Comparison of ENCODE assay signal across 1 cellular context in the genomic region with DNA sequence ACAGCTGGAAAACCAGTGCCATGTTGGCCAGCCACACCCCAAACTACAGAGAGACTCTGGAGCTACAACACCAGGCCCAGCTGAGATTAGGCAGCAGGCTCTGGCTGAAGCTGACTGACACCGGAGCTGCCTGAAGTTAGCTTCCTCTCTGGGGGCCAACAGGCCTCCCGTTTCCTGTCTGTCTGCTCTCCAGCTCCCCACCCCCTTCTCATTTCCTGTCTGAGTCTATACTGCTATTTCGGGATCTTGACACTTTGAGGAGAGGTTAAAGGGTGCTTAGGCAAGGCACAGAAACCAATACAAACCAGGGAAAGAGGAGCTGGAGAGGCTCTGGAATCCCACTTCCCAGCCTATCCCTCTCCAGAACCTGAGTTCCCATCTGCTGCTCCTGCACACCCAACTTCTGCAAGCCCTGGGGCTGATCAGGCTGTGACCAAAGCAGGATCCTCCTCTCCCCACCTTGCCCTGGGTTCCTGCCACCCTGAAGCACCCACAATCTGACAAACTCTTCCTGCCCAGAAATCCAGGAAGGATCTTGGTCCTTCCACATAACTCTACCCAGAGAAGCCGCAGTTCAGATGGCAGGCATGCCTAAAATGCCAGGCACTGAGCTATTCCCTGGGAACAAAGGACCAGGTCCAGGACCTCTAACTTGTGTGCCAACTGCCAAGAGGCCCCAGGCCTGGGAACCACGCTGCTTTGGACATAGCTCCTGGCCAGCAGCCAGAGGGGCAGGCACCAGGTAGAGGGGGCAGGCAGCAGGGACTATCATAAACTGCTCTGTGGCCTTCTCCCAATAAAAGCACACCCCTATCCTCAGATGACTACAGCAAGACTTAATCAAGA.
TF ChIP-seq lines count a peak whose summit lies in the region.

No MANE protein-coding gene starts in this region.

TF ChIP-seq in HepG2, 621 proteins besides CTCF, POLR2A, EP300 and RAD21 (continues in another document):
- TF ChIP-seq FOXM1 (CRISPR knock-in tag; IDR thresholded peaks at IDR 0.05): no peak
- no peak for TF ChIP-seq FOXK2 (IDR thresholded peaks at IDR 0.05)
- no peak for TF ChIP-seq DR1 (CRISPR knock-in tag; IDR thresholded peaks at IDR 0.05)
- TF ChIP-seq, protein P1, sequence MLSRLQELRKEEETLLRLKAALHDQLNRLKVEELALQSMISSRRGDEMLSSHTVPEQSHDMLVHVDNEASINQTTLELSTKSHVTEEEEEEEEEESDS (CRISPR knock-in tag; IDR thresholded peaks at IDR 0.05; ENCODE audit: borderline replicate concordance): no peak
- TF ChIP-seq, protein P2, sequence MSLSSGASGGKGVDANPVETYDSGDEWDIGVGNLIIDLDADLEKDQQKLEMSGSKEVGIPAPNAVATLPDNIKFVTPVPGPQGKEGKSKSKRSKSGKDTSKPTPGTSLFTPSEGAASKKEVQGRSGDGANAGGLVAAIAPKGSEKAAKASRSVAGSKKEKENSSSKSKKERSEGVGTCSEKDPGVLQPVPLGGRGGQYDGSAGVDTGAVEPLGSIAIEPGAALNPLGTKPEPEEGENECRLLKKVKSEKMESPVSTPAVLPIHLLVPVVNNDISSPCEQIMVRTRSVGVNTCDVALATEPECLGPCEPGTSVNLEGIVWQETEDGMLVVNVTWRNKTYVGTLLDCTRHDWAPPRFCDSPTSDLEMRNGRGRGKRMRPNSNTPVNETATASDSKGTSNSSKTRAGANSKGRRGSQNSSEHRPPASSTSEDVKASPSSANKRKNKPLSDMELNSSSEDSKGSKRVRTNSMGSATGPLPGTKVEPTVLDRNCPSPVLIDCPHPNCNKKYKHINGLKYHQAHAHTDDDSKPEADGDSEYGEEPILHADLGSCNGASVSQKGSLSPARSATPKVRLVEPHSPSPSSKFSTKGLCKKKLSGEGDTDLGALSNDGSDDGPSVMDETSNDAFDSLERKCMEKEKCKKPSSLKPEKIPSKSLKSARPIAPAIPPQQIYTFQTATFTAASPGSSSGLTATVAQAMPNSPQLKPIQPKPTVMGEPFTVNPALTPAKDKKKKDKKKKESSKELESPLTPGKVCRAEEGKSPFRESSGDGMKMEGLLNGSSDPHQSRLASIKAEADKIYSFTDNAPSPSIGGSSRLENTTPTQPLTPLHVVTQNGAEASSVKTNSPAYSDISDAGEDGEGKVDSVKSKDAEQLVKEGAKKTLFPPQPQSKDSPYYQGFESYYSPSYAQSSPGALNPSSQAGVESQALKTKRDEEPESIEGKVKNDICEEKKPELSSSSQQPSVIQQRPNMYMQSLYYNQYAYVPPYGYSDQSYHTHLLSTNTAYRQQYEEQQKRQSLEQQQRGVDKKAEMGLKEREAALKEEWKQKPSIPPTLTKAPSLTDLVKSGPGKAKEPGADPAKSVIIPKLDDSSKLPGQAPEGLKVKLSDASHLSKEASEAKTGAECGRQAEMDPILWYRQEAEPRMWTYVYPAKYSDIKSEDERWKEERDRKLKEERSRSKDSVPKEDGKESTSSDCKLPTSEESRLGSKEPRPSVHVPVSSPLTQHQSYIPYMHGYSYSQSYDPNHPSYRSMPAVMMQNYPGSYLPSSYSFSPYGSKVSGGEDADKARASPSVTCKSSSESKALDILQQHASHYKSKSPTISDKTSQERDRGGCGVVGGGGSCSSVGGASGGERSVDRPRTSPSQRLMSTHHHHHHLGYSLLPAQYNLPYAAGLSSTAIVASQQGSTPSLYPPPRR (CRISPR knock-in tag; IDR thresholded peaks at IDR 0.05; ENCODE audit: borderline replicate concordance): no peak
- no peak for TF ChIP-seq YEATS4 (CRISPR knock-in tag; IDR thresholded peaks at IDR 0.05; ENCODE audit: borderline replicate concordance)
- no peak for TF ChIP-seq ZNF547 (CRISPR knock-in tag; IDR thresholded peaks at IDR 0.05)
- TF ChIP-seq PTBP1 (IDR thresholded peaks at IDR 0.05; ENCODE audit: low read depth, low read length, poor library complexity, severe bottlenecking): no peak
- TF ChIP-seq ELF3 (CRISPR knock-in tag; IDR thresholded peaks at IDR 0.05): no peak
- no peak for TF ChIP-seq ZNF20 (CRISPR knock-in tag; IDR thresholded peaks at IDR 0.05)
- no peak for TF ChIP-seq SMARCC2 (IDR thresholded peaks at IDR 0.05)
- no peak for TF ChIP-seq ARID3A (IDR thresholded peaks at IDR 0.05; ENCODE audit: low read depth, low read length)
- TF ChIP-seq, protein P3, sequence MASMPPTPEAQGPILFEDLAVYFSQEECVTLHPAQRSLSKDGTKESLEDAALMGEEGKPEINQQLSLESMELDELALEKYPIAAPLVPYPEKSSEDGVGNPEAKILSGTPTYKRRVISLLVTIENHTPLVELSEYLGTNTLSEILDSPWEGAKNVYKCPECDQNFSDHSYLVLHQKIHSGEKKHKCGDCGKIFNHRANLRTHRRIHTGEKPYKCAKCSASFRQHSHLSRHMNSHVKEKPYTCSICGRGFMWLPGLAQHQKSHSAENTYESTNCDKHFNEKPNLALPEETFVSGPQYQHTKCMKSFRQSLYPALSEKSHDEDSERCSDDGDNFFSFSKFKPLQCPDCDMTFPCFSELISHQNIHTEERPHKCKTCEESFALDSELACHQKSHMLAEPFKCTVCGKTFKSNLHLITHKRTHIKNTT (CRISPR knock-in tag; IDR thresholded peaks at IDR 0.05): no peak
- TF ChIP-seq ZBTB4 (CRISPR knock-in tag; IDR thresholded peaks at IDR 0.05; ENCODE audit: borderline replicate concordance): no peak
- TF ChIP-seq ETV5 (CRISPR knock-in tag; IDR thresholded peaks at IDR 0.05; ENCODE audit: borderline replicate concordance): peak; percentile 57; the same call in 1 of the 2 replicates
- no peak for TF ChIP-seq CENPT (CRISPR knock-in tag; IDR thresholded peaks at IDR 0.05; ENCODE audit: low read depth)
- TF ChIP-seq GABPA (IDR thresholded peaks at IDR 0.05; ENCODE audit: low read depth, low read length): peak; percentile 27; the same call in 1 of the 2 replicates
- TF ChIP-seq GABPA (CRISPR knock-in tag; IDR thresholded peaks at IDR 0.05; ENCODE audit: low read depth): peak; percentile 84
- 0 out of 2 replicates have a peak, but pooled peaks have one; percentile 18 for TF ChIP-seq ELF1 (CRISPR knock-in tag; IDR thresholded peaks at IDR 0.05)
- TF ChIP-seq MEF2D (CRISPR knock-in tag; IDR thresholded peaks at IDR 0.05): peak; percentile 60; the same call in 1 of the 2 replicates
- TF ChIP-seq, protein P4, sequence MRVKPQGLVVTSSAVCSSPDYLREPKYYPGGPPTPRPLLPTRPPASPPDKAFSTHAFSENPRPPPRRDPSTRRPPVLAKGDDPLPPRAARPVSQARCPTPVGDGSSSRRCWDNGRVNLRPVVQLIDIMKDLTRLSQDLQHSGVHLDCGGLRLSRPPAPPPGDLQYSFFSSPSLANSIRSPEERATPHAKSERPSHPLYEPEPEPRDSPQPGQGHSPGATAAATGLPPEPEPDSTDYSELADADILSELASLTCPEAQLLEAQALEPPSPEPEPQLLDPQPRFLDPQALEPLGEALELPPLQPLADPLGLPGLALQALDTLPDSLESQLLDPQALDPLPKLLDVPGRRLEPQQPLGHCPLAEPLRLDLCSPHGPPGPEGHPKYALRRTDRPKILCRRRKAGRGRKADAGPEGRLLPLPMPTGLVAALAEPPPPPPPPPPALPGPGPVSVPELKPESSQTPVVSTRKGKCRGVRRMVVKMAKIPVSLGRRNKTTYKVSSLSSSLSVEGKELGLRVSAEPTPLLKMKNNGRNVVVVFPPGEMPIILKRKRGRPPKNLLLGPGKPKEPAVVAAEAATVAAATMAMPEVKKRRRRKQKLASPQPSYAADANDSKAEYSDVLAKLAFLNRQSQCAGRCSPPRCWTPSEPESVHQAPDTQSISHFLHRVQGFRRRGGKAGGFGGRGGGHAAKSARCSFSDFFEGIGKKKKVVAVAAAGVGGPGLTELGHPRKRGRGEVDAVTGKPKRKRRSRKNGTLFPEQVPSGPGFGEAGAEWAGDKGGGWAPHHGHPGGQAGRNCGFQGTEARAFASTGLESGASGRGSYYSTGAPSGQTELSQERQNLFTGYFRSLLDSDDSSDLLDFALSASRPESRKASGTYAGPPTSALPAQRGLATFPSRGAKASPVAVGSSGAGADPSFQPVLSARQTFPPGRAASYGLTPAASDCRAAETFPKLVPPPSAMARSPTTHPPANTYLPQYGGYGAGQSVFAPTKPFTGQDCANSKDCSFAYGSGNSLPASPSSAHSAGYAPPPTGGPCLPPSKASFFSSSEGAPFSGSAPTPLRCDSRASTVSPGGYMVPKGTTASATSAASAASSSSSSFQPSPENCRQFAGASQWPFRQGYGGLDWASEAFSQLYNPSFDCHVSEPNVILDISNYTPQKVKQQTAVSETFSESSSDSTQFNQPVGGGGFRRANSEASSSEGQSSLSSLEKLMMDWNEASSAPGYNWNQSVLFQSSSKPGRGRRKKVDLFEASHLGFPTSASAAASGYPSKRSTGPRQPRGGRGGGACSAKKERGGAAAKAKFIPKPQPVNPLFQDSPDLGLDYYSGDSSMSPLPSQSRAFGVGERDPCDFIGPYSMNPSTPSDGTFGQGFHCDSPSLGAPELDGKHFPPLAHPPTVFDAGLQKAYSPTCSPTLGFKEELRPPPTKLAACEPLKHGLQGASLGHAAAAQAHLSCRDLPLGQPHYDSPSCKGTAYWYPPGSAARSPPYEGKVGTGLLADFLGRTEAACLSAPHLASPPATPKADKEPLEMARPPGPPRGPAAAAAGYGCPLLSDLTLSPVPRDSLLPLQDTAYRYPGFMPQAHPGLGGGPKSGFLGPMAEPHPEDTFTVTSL (CRISPR knock-in tag; IDR thresholded peaks at IDR 0.05; ENCODE audit: borderline replicate concordance): no peak
- TF ChIP-seq MIER2 (CRISPR knock-in tag; IDR thresholded peaks at IDR 0.05): no peak
- no peak for TF ChIP-seq EED (CRISPR knock-in tag; IDR thresholded peaks at IDR 0.05)
- TF ChIP-seq NBN (conservative IDR thresholded peaks at IDR 0.05): no peak
- TF ChIP-seq MIER3 (CRISPR knock-in tag; IDR thresholded peaks at IDR 0.05; ENCODE audit: borderline replicate concordance): no peak
- no peak for TF ChIP-seq CHD2 (IDR thresholded peaks at IDR 0.05; ENCODE audit: low read depth, low read length)
- TF ChIP-seq, protein P5, sequence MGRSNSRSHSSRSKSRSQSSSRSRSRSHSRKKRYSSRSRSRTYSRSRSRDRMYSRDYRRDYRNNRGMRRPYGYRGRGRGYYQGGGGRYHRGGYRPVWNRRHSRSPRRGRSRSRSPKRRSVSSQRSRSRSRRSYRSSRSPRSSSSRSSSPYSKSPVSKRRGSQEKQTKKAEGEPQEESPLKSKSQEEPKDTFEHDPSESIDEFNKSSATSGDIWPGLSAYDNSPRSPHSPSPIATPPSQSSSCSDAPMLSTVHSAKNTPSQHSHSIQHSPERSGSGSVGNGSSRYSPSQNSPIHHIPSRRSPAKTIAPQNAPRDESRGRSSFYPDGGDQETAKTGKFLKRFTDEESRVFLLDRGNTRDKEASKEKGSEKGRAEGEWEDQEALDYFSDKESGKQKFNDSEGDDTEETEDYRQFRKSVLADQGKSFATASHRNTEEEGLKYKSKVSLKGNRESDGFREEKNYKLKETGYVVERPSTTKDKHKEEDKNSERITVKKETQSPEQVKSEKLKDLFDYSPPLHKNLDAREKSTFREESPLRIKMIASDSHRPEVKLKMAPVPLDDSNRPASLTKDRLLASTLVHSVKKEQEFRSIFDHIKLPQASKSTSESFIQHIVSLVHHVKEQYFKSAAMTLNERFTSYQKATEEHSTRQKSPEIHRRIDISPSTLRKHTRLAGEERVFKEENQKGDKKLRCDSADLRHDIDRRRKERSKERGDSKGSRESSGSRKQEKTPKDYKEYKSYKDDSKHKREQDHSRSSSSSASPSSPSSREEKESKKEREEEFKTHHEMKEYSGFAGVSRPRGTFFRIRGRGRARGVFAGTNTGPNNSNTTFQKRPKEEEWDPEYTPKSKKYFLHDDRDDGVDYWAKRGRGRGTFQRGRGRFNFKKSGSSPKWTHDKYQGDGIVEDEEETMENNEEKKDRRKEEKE (IDR thresholded peaks at IDR 0.05): no peak
- TF ChIP-seq NFKB2 (CRISPR knock-in tag; IDR thresholded peaks at IDR 0.05; ENCODE audit: borderline replicate concordance): no peak
- TF ChIP-seq, protein P6, sequence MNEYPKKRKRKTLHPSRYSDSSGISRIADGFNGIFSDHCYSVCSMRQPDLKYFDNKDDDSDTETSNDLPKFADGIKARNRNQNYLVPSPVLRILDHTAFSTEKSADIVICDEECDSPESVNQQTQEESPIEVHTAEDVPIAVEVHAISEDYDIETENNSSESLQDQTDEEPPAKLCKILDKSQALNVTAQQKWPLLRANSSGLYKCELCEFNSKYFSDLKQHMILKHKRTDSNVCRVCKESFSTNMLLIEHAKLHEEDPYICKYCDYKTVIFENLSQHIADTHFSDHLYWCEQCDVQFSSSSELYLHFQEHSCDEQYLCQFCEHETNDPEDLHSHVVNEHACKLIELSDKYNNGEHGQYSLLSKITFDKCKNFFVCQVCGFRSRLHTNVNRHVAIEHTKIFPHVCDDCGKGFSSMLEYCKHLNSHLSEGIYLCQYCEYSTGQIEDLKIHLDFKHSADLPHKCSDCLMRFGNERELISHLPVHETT (CRISPR knock-in tag; conservative IDR thresholded peaks at IDR 0.05): no peak
- TF ChIP-seq ZNF670 (CRISPR knock-in tag; IDR thresholded peaks at IDR 0.05; ENCODE audit: borderline replicate concordance): no peak
